1 cellular context compared by ENCODE assay signal in genomic region chr13:67143544-67144115, GRCh38.
TF ChIP-seq lines count a peak whose summit lies in the region.

No MANE protein-coding gene starts in this region.

TF ChIP-seq in GM23338, 12 proteins besides CTCF, POLR2A, EP300 and RAD21:
- no peak for TF ChIP-seq ZNF462 (CRISPR knock-in tag; IDR thresholded peaks at IDR 0.05)
- TF ChIP-seq STAT1 (IDR thresholded peaks at IDR 0.05; ENCODE audit: unreplicated experiment), result no peak
- no peak for TF ChIP-seq NANOG (IDR thresholded peaks at IDR 0.05; ENCODE audit: borderline replicate concordance)
- no peak for TF ChIP-seq REST (IDR thresholded peaks at IDR 0.05; ENCODE audit: unreplicated experiment)
- no peak for TF ChIP-seq EZH2phosphoT487 (IDR thresholded peaks at IDR 0.05; ENCODE audit: unreplicated experiment)
- TF ChIP-seq ETS1 (IDR thresholded peaks at IDR 0.05), result no peak
- no peak for TF ChIP-seq POLR2AphosphoS5 (IDR thresholded peaks at IDR 0.05; ENCODE audit: low read depth)
- no peak for TF ChIP-seq ZNF114 (CRISPR knock-in tag; IDR thresholded peaks at IDR 0.05)
- TF ChIP-seq CREB1 (CRISPR knock-in tag; IDR thresholded peaks at IDR 0.05; ENCODE audit: low read depth), result no peak
- TF ChIP-seq ZNF331 (CRISPR knock-in tag; IDR thresholded peaks at IDR 0.05; ENCODE audit: low read depth), result no peak
- TF ChIP-seq EZH2 (IDR thresholded peaks at IDR 0.05; ENCODE audit: low read depth, unreplicated experiment), result no peak
- no peak for TF ChIP-seq JUNB (IDR thresholded peaks at IDR 0.05; ENCODE audit: unreplicated experiment)
